10 cellular contexts compared by ENCODE assay signal in genomic region chr4:145735330-145735638, GRCh38. TPM values are rescaled to one million over a fixed set of nuclear protein-coding genes. Genes with fewer than 3 reads are reported as not detected.
DNase-seq lines count a peak whose midpoint lies in the region; ATAC-seq, FAIRE-seq and TF ChIP-seq lines count a peak whose summit lies in the region.
"Had no signal": no experiment of that assay in that cellular context is flagged by ENCODE, and none has a peak within 500 bp of the region (broad histone marks: within the 10 kb centered on the region; RNA-seq: fewer than 3 reads in every experiment).

No MANE protein-coding gene starts in this region.

- H3K36me3 ChIP-seq in HepG2 (replicated peaks in 1 of 2; ENCODE audit: control insufficient read depth in 1 of 2, insufficient read depth in 2 of 2, low read length in 2 of 2), result no peaks in the 10 kb centered on the region
- no peaks in the 10 kb centered on the region for H3K36me3 ChIP-seq in right lobe of liver
- H3K36me3 ChIP-seq in CD8-positive, alpha-beta T cell (ENCODE audit: insufficient read depth, low read length), result no peaks in the 10 kb centered on the region

- WGBS in HepG2 (ENCODE audit: low lambda C conversion rate), result 0% methylated on average over 1 of the region's 1 CpG
- 100% methylated on average over 1 of the region's 1 CpG for WGBS in right lobe of liver (ENCODE audit: insufficient coverage, low coverage, low lambda C conversion rate, missing lambda C conversion rate)

- DNase-seq in HepG2 (ENCODE audit: low spot score), result peak; percentile 47
- DNase-seq in right lobe of liver, result no peak
- DNase-seq in cardiac fibroblast (ENCODE audit: low read depth in 2 of 2), result peak; percentile 92 to 97
- DNase-seq in medulla oblongata (ENCODE audit: extremely low spot score), result peak; percentile 7
- no peak for DNase-seq in NCI-H446 (lab: John Stamatoyannopoulos, UW)
- no peak for DNase-seq in CD8-positive, alpha-beta T cell
- DNase-seq: NCI-H82 had no signal

- H3K4me2 ChIP-seq in HepG2 (ENCODE audit: low read depth, low read length), result no peak overlapping the region

- H3K27me3 ChIP-seq in HepG2 (ENCODE audit: control insufficient read depth in 1 of 2, insufficient read depth in 2 of 2, low read length in 2 of 2) (peaks cover 0 to 30% of the 10 kb centered on the region in 2 experiments; a peak in 3 of 5 replicates), right lobe of liver (no peaks in the 10 kb centered on the region)
- no peaks in the 10 kb centered on the region for H3K27me3 ChIP-seq in CD8-positive, alpha-beta T cell (ENCODE audit: insufficient read depth, low read length)

- H3K9ac ChIP-seq in HepG2 (ENCODE audit: insufficient read depth, low read depth, low read length), result no peak overlapping the region

- intact Hi-C loops in HepG2 (cut with micrococcal nuclease; ENCODE audit: unreplicated experiment) (no loop called here), right lobe of liver (cut with DNase I) (no loop called here)
- intact Hi-C loops in CD8-positive, alpha-beta T cell (cut with DNase I, micrococcal nuclease), result loop anchor here in 1 of 2 experiments (10.0 kb wide), 5 partner anchors 440 to 1880 kb away; partner anchors contain the start of genes ABCE1, ANAPC10, LSM6 and OTUD4

- no peak overlapping the region for H2AFZ ChIP-seq in HepG2 (ENCODE audit: low read length)

- H3K79me2 ChIP-seq in HepG2 (ENCODE audit: insufficient read depth, low read length), result no peaks in the 10 kb centered on the region

- POLR2A ChIA-PET in HepG2 (lab: Yijun Ruan, JAX), result no interaction called here
- POLR2A ChIA-PET in CD8-positive, alpha-beta T cell (lab: Charles Lee), result no interaction called here

- peaks cover 9% of the 10 kb centered on the region for H3K4me1 Mint-ChIP-seq in CD8-positive, alpha-beta T cell (ENCODE audit: low read depth)

- H3K36me3 Mint-ChIP-seq in CD8-positive, alpha-beta T cell, result no peaks in the 10 kb centered on the region

- CTCF ChIA-PET in HepG2 (lab: Yijun Ruan, JAX; ENCODE audit: low intra/inter-chr PET ratio, low total read pairs), result no interaction called here
- CTCF ChIA-PET in CD8-positive, alpha-beta T cell (lab: Charles Lee), result no interaction called here

- ATAC-seq in HepG2 (no peak), right lobe of liver (no peak), HG03108 (IDR thresholded peaks at IDR 0.05; ENCODE audit: unreplicated experiment) (no peak), GM21360 (IDR thresholded peaks at IDR 0.05; ENCODE audit: unreplicated experiment) (no peak)
- no peak for ATAC-seq in CD8-positive, alpha-beta T cell

- TF ChIP-seq CTCF in HepG2 (CRISPR knock-in tag; IDR thresholded peaks at IDR 0.05), result no peak
- no peak for TF ChIP-seq CTCF in right lobe of liver (IDR thresholded peaks at IDR 0.05)
- no peak for TF ChIP-seq CTCF in cardiac fibroblast (IDR thresholded peaks at IDR 0.05; ENCODE audit: low read depth, low read length)
- no peak for TF ChIP-seq CTCF in CD8-positive, alpha-beta T cell (IDR thresholded peaks at IDR 0.05)

- no peaks in the 10 kb centered on the region for H4K20me1 ChIP-seq in HepG2 (ENCODE audit: insufficient read depth, low read length)

- H3K27ac ChIP-seq in HepG2 (ENCODE audit: extremely low read length, insufficient read depth, low read length), result no peak overlapping the region
- H3K27ac ChIP-seq in right lobe of liver, result no peak overlapping the region
- H3K27ac ChIP-seq in CD8-positive, alpha-beta T cell (ENCODE audit: low read depth, low read length), result no peak overlapping the region

- no peaks in the 10 kb centered on the region for H3K9me3 Mint-ChIP-seq in CD8-positive, alpha-beta T cell

- no peak overlapping the region for H3K4me3 ChIP-seq in HepG2 (replicated peaks in 1 of 3; ENCODE audit: insufficient read depth in 1 of 3, low read depth in 2 of 3, low read length in 3 of 3)
- no peak overlapping the region for H3K4me3 ChIP-seq in right lobe of liver
- H3K4me3 ChIP-seq in cardiac fibroblast (replicated peaks in 1 of 2; ENCODE audit: low read depth in 2 of 2, low read length in 2 of 2), result no peak overlapping the region
- H3K4me3 ChIP-seq in CD8-positive, alpha-beta T cell (ENCODE audit: low read depth, low read length), result no peak overlapping the region

- no peak for FAIRE-seq in HepG2 (lab: Jason Lieb, UNC)

- peaks cover 24% of the 10 kb centered on the region for H3K4me1 ChIP-seq in HepG2 (ENCODE audit: insufficient read depth, low read length)
- H3K4me1 ChIP-seq in right lobe of liver, result peaks cover 0 to 39% (median 23%) of the 10 kb centered on the region in 4 donors
- peaks cover 3% of the 10 kb centered on the region for H3K4me1 ChIP-seq in CD8-positive, alpha-beta T cell (ENCODE audit: insufficient read depth, low read length)

- BruUV-seq in HepG2 (replicated peaks; lab: Mats Ljungman, UMichigan), result no TSS peak

- TF ChIP-seq EP300 in HepG2 (IDR thresholded peaks at IDR 0.05; ENCODE audit: low read depth in 2 of 2, low read length in 2 of 2), result no peak
- no peak for TF ChIP-seq EP300 in HepG2 (CRISPR knock-in tag; IDR thresholded peaks at IDR 0.05; ENCODE audit: borderline replicate concordance)

- no peak for TF ChIP-seq RAD21 in HepG2 (CRISPR knock-in tag; IDR thresholded peaks at IDR 0.05)

- H3K9me3 ChIP-seq in HepG2 (ENCODE audit: low read length), result no peaks in the 10 kb centered on the region
- H3K9me3 ChIP-seq in right lobe of liver, result no peaks in the 10 kb centered on the region
- no peaks in the 10 kb centered on the region for H3K9me3 ChIP-seq in CD8-positive, alpha-beta T cell (ENCODE audit: low read length)

- no peak overlapping the region for H3K4me3 Mint-ChIP-seq in CD8-positive, alpha-beta T cell

- no peaks in the 10 kb centered on the region for H3K27me3 Mint-ChIP-seq in CD8-positive, alpha-beta T cell (ENCODE audit: low read depth)

- H3K27ac Mint-ChIP-seq in CD8-positive, alpha-beta T cell, result no peak overlapping the region

- TF ChIP-seq POLR2A in HepG2 (IDR thresholded peaks at IDR 0.05; ENCODE audit: insufficient read depth in 1 of 2, low read depth in 2 of 2, low read length in 2 of 2) (no peak), right lobe of liver (IDR thresholded peaks at IDR 0.05) (no peak)

- in situ Hi-C loops in HepG2 (cut with HindIII; ENCODE audit: extremely low pct_ligation_motif_present, low pct_unique_long_range_greater_than_20kb), result loop anchor here (10.0 kb wide), 1 partner anchor 200 kb away; the partner anchor contains the start of gene ZNF827

TF ChIP-seq in HepG2, 621 proteins besides CTCF, POLR2A, EP300 and RAD21 (continues in another document):
- no peak for TF ChIP-seq EED (CRISPR knock-in tag; IDR thresholded peaks at IDR 0.05)
- no peak for TF ChIP-seq ZNF230 (CRISPR knock-in tag; IDR thresholded peaks at IDR 0.05)
- no peak for TF ChIP-seq DZIP1 (CRISPR knock-in tag; IDR thresholded peaks at IDR 0.05)
- TF ChIP-seq TERF1 (CRISPR knock-in tag; IDR thresholded peaks at IDR 0.05), result no peak

RNA-seq across cellular contexts. Expression of gene C4orf51, which starts 55.3 kb away (rescaled TPM):
- total RNA-seq in HepG2 (2016; rRNA removed; fragmentation: Illumina TruSeq; extraction: Trizol), result not detected in 2 replicates
- total RNA-seq in HepG2 (2016; cell fraction: cytosol; rRNA removed; fragmentation: Illumina TruSeq; extraction: Trizol; ENCODE audit: low read depth), result not detected in 2 replicates
- total RNA-seq in HepG2 (2016; cell fraction: insoluble cytoplasmic fraction; rRNA removed; fragmentation: Illumina TruSeq; extraction: Trizol), result not detected in 2 replicates
- not detected in 2 replicates for total RNA-seq in HepG2 (2016; cell fraction: membrane; rRNA removed; fragmentation: Illumina TruSeq; extraction: Trizol)
- total RNA-seq in HepG2 (2016; cell fraction: nucleus; rRNA removed; fragmentation: Illumina TruSeq; extraction: Trizol), result not detected in 2 replicates
- not detected in 2 replicates for polyA plus RNA-seq in HepG2 (2011; rRNA removed)
- not detected in 2 replicates for polyA plus RNA-seq in HepG2 (2011; cell fraction: cytosol; rRNA removed)
- not detected in 2 replicates for polyA plus RNA-seq in HepG2 (2011; cell fraction: nucleus; rRNA removed)
- polyA plus RNA-seq in HepG2 (2012), result not detected in 2 replicates
- not detected in 2 replicates for polyA plus RNA-seq in HepG2 (2016; cell fraction: cytosol; fragmentation: Illumina TruSeq; extraction: Trizol; ENCODE audit: low read depth)
- not detected in 2 replicates for polyA plus RNA-seq in HepG2 (2016; cell fraction: insoluble cytoplasmic fraction; fragmentation: Illumina TruSeq; extraction: Trizol; ENCODE audit: low read depth)
- polyA plus RNA-seq in HepG2 (2016; cell fraction: membrane; fragmentation: Illumina TruSeq; extraction: Trizol; ENCODE audit: low read depth), result not detected in 2 replicates
- polyA plus RNA-seq in HepG2 (2016; cell fraction: nucleus; fragmentation: Illumina TruSeq; extraction: Trizol; ENCODE audit: insufficient read depth, low read depth), result not detected in 2 replicates
- not detected in 2 replicates for polyA minus RNA-seq in HepG2 (2011; rRNA and poly(A)+ RNA removed; ENCODE audit: low replicate concordance)
- polyA minus RNA-seq in HepG2 (2011; cell fraction: cytosol; rRNA and poly(A)+ RNA removed), result not detected in 2 replicates
- polyA minus RNA-seq in HepG2 (2011; cell fraction: nucleus; rRNA and poly(A)+ RNA removed), result not detected in 2 replicates
- total RNA-seq in right lobe of liver, result not detected
- not detected for total RNA-seq in CD8-positive, alpha-beta T cell
- total RNA-seq: ureter had no signal

Comparison
In these comparisons a context has a peak if more than half of its experiments do, and no peak if none do; other contexts are left out.
1. DNase-seq: peak in HepG2 (single experiment), cardiac fibroblast (2 of 2) and medulla oblongata (single experiment); none in right lobe of liver (0 of 3), NCI-H446 (0 of 2) and CD8-positive, alpha-beta T cell (0 of 7).